Comparison of ENCODE assay signal across 25 cellular contexts in genomic region chr22:49087163-49087562, GRCh38.
DNase-seq lines count a peak whose midpoint lies in the region; ATAC-seq, FAIRE-seq and TF ChIP-seq lines count a peak whose summit lies in the region.
"Had no signal": no experiment of that assay in that cellular context is flagged by ENCODE, and none has a peak within 500 bp of the region (broad histone marks: within the 10 kb centered on the region; RNA-seq: fewer than 3 reads in every experiment).

No MANE protein-coding gene starts in this region.

- intact Hi-C loops in right cardiac atrium (cut with DNase I), result loop anchor here in 1 of 4 donors (10.0 kb wide), 1 partner anchor 58 kb away; no protein-coding TSS in a partner anchor
- intact Hi-C loops in Right ventricle myocardium inferior (cut with DNase I), result no loop called here
- intact Hi-C loops in upper lobe of right lung (cut with DNase I), result no loop called here

- H2BK15ac ChIP-seq in H1 (ENCODE audit: low read length), result 0 out of 2 replicates have a peak overlapping the region, but pooled peaks have one; percentile 25

- H3K9ac ChIP-seq in H1 (replicated peaks in 1 of 4; ENCODE audit: extremely low read depth in 1 of 4, low read depth in 3 of 4, low read length in 3 of 4), result no peak overlapping the region
- H3K9ac ChIP-seq: BLaER1 treated with 17β-estradiol and CSF1 and Interleukin-3, amounts not matched to agents 10 nM and 100 nM had no signal

- H2AK5ac ChIP-seq in H1 (ENCODE audit: low read depth, low read length), result no peak overlapping the region

- 0 out of 2 replicates have a peak overlapping the region, but pooled peaks have one; percentile 39 for H2BK12ac ChIP-seq in H1 (ENCODE audit: low read depth, low read length)

- H3K4me1 Mint-ChIP-seq in T-helper 17 cell, result peaks cover 3% of the 10 kb centered on the region
- H3K4me1 Mint-ChIP-seq: activated naive CD8-positive, alpha-beta T cell treated with anti-CD3 and anti-CD28 coated beads for 36 hours; central memory CD8-positive, alpha-beta T cell had no signal

- H4K8ac ChIP-seq in H1 (ENCODE audit: extremely low read depth, insufficient read depth, low read length), result no peak overlapping the region

- peaks cover 44% of the 10 kb centered on the region for H3K27me3 Mint-ChIP-seq in T-helper 17 cell

- H3K27ac ChIP-seq in right cardiac atrium (ENCODE audit: low read length), result no peak overlapping the region
- H3K27ac ChIP-seq in H1 (ENCODE audit: low read depth, low read length), result no peak overlapping the region
- H3K27ac ChIP-seq in upper lobe of right lung, result no peak overlapping the region
- H3K27ac ChIP-seq: BLaER1 treated with 17β-estradiol and CSF1 and Interleukin-3, amounts not matched to agents 10 nM and 100 nM; SK-N-MC; VCaP had no signal

- CTCF ChIA-PET in H1 (lab: Charles Lee; ENCODE audit: partially characterized antibody), result interaction anchor here (1.1 kb wide), 1 partner anchor 218 kb away, joined by 4 read pairs; no protein-coding TSS in a partner anchor

- H3K79me2 ChIP-seq in H1 (ENCODE audit: control insufficient read depth in 1 of 2, insufficient read depth in 2 of 2, low read length in 2 of 2), result no peaks in the 10 kb centered on the region

- H4K20me1 ChIP-seq in H1 (replicated peaks in 1 of 2; ENCODE audit: control insufficient read depth in 1 of 2, insufficient read depth in 2 of 2, low read length in 2 of 2), result peaks cover 0 to 2% of the 10 kb centered on the region in 2 experiments

- no peaks in the 10 kb centered on the region for H3K36me3 ChIP-seq in H1 (ENCODE audit: control insufficient read depth in 2 of 4, insufficient read depth in 4 of 4, low read length in 3 of 4)
- H3K36me3 ChIP-seq in upper lobe of right lung, result no peaks in the 10 kb centered on the region
- H3K36me3 ChIP-seq: BLaER1 treated with 17β-estradiol and CSF1 and Interleukin-3, amounts not matched to agents 10 nM and 100 nM had no signal

- H4K5ac ChIP-seq in H1 (ENCODE audit: insufficient read length, low read depth, low read length), result no peak overlapping the region

- TF ChIP-seq CTCF in H1 (IDR thresholded peaks at IDR 0.05; ENCODE audit: control extremely low read depth in 1 of 3, insufficient read depth in 1 of 3, low read depth in 1 of 3, low read length in 3 of 3) (no peak), upper lobe of right lung (IDR thresholded peaks at IDR 0.05) (no peak)

- no peak for TF ChIP-seq RAD21 in H1 (IDR thresholded peaks at IDR 0.05 in 1 of 2, conservative IDR thresholded peaks at IDR 0.05 in 1 of 2; ENCODE audit: low read depth in 2 of 2, low read length in 2 of 2)

- H3K4me3 ChIP-seq in right cardiac atrium (ENCODE audit: low read length) (no peak overlapping the region), H1 (ENCODE audit: extremely low read depth in 1 of 4, insufficient read depth in 2 of 4, low read depth in 3 of 4, low read length in 4 of 4) (no peak overlapping the region), upper lobe of right lung (no peak overlapping the region)
- H3K4me3 ChIP-seq: BLaER1 treated with 17β-estradiol and CSF1 and Interleukin-3, amounts not matched to agents 10 nM and 100 nM; SK-N-MC had no signal

- no peak overlapping the region for H2BK5ac ChIP-seq in H1 (ENCODE audit: low read depth, low read length)

- WGBS in right cardiac atrium, result 46% methylated on average over 10 of the region's 10 CpGs
- WGBS in H1 (ENCODE audit: extremely low coverage in 1 of 2, insufficient coverage in 1 of 2, insufficient read length in 1 of 2, insufficient replicate concordance in 2 of 2, low coverage in 1 of 2, low lambda C conversion rate in 2 of 2, missing lambda C conversion rate in 1 of 2), 2 experiments, result 89% methylated on average over 10 of the region's 10 CpGs; no CpG with 5 or more reads in 1 of the 2 experiments

- peak; percentile 21 to 88 for ATAC-seq in right cardiac atrium
- ATAC-seq in Right ventricle myocardium inferior, result no peak
- ATAC-seq in upper lobe of right lung, result no peak
- ATAC-seq in T-helper 17 cell, result no peak
- ATAC-seq: left colon; stimulated activated naive CD8-positive, alpha-beta T cell treated with anti-CD3 and anti-CD28 coated beads, Interleukin-15, Interleukin-2, amounts not matched to agents 100 U/mL and 50 U/mL, for 24 hours had no signal

- TF ChIP-seq EP300 in H1 (IDR thresholded peaks at IDR 0.05; ENCODE audit: borderline replicate concordance in 1 of 2, low read depth in 2 of 2, low read length in 2 of 2), result no peak

- peaks cover 3% of the 10 kb centered on the region for H3K36me3 Mint-ChIP-seq in T-helper 17 cell (ENCODE audit: low read depth)
- H3K36me3 Mint-ChIP-seq: activated naive CD8-positive, alpha-beta T cell treated with anti-CD3 and anti-CD28 coated beads for 36 hours had no signal

- H3K9me3 ChIP-seq in right cardiac atrium (ENCODE audit: control insufficient read depth, low read length) (no peaks in the 10 kb centered on the region), H1 (ENCODE audit: insufficient read depth in 2 of 2, low read depth in 1 of 2, low read length in 1 of 2) (no peaks in the 10 kb centered on the region), upper lobe of right lung (no peaks in the 10 kb centered on the region), T-helper 17 cell (ENCODE audit: control insufficient read depth, low read length, poor library complexity, severe bottlenecking) (no peaks in the 10 kb centered on the region)
- H3K9me3 ChIP-seq: BLaER1 treated with 17β-estradiol and CSF1 and Interleukin-3, amounts not matched to agents 10 nM and 100 nM had no signal

- no peak overlapping the region for H3K27ac Mint-ChIP-seq in T-helper 17 cell
- H3K27ac Mint-ChIP-seq: activated naive CD8-positive, alpha-beta T cell treated with anti-CD3 and anti-CD28 coated beads for 36 hours had no signal

- no peak for FAIRE-seq in H1 (lab: Jason Lieb, UNC)
- FAIRE-seq: astrocyte, endothelial cell of umbilical vein, GM12892 had no signal

- no peaks in the 10 kb centered on the region for H3K27me3 ChIP-seq in right cardiac atrium (ENCODE audit: control insufficient read depth, insufficient read depth)
- no peaks in the 10 kb centered on the region for H3K27me3 ChIP-seq in H1 (replicated peaks in 1 of 4; ENCODE audit: control insufficient read depth in 3 of 4, extremely low read depth in 1 of 4, insufficient read depth in 3 of 4, low read length in 3 of 4)
- H3K27me3 ChIP-seq in upper lobe of right lung, result peaks cover 24% of the 10 kb centered on the region
- H3K27me3 ChIP-seq: BLaER1 treated with 17β-estradiol and CSF1 and Interleukin-3, amounts not matched to agents 10 nM and 100 nM had no signal

- no peak overlapping the region for H2AFZ ChIP-seq in H1 (ENCODE audit: low read length)

- H2BK20ac ChIP-seq in H1 (ENCODE audit: low read length), result 0 out of 2 replicates have a peak overlapping the region, but pooled peaks have one; percentile 34

- DNase-seq in right cardiac atrium (peak in 2 of 3 donors; percentile 33 to 69), Right ventricle myocardium inferior (ENCODE audit: missing footprints) (no peak), NCI-H345 (lab: John Stamatoyannopoulos, UW) (peak; percentile 16), H1 (ENCODE audit: low read depth in 1 of 2, low spot score in 2 of 2) (no peak), upper lobe of right lung (peak; percentile 21), epidermal melanocyte (ENCODE audit: insufficient read length, low spot score) (no peak), T-helper 17 cell (no peak)
- DNase-seq in activated CD4-positive, CD25-positive, alpha-beta regulatory T cell treated with anti-CD3 and anti-CD28 coated beads, Interleukin-2, amount 50 U/mL, for 72 hours, result no peak
- DNase-seq: activated naive CD8-positive, alpha-beta T cell treated with anti-CD3 and anti-CD28 coated beads for 36 hours; head of caudate nucleus; left colon; mesendoderm; NCI-H1048; NCI-H187 treated with DMSO at 0.1 percent for 48 hours; NCI-H524 treated with DMSO at 0.1 percent for 48 hours; stimulated activated CD4-positive, alpha-beta T cell treated with anti-CD3 and anti-CD28 coated beads, Interleukin-4, amount 100 ng/mL, for 24 hours; stimulated activated naive CD8-positive, alpha-beta T cell treated with anti-CD3 and anti-CD28 coated beads, Interleukin-15, Interleukin-2, amounts not matched to agents 100 U/mL and 50 U/mL, for 24 hours; T-helper 2 cell had no signal

- no peaks in the 10 kb centered on the region for H3K79me1 ChIP-seq in H1 (ENCODE audit: low read depth, low read length)

- H2BK120ac ChIP-seq in H1 (replicated peaks; ENCODE audit: low read depth, low read length), result no peak overlapping the region

- H3K4me1 ChIP-seq in right cardiac atrium (ENCODE audit: control insufficient read depth, insufficient read depth, low read length), result no peaks in the 10 kb centered on the region
- no peaks in the 10 kb centered on the region; a peak in 1 of 7 replicates for H3K4me1 ChIP-seq in H1 (replicated peaks in 1 of 4; ENCODE audit: control insufficient read depth in 3 of 4, insufficient read depth in 4 of 4, low read length in 3 of 4)
- H3K4me1 ChIP-seq in upper lobe of right lung, result no peaks in the 10 kb centered on the region

- POLR2A ChIA-PET in H1 (lab: Charles Lee; ENCODE audit: partially characterized antibody), result no interaction called here

- H3K23me2 ChIP-seq in H1 (ENCODE audit: low read depth, low read length), result peaks cover 2% of the 10 kb centered on the region; the same call in 1 of the 2 replicates

- H3K23ac ChIP-seq in H1 (ENCODE audit: insufficient read length), result no peak overlapping the region

- no peak overlapping the region for H3K4me2 ChIP-seq in H1 (ENCODE audit: insufficient read depth in 1 of 2, low read depth in 2 of 2, low read length in 2 of 2)
- H3K4me2 ChIP-seq: BLaER1 treated with 17β-estradiol and CSF1 and Interleukin-3, amounts not matched to agents 10 nM and 100 nM had no signal

- H4K91ac ChIP-seq in H1 (replicated peaks; ENCODE audit: insufficient read length, low read length), result peak overlapping the region; percentile 65

- H3K4me3 Mint-ChIP-seq in T-helper 17 cell, result no peak overlapping the region
- H3K4me3 Mint-ChIP-seq: activated naive CD8-positive, alpha-beta T cell treated with anti-CD3 and anti-CD28 coated beads for 36 hours; central memory CD8-positive, alpha-beta T cell had no signal

- H3K14ac ChIP-seq in H1 (ENCODE audit: insufficient read length), result no peak overlapping the region

- no peak overlapping the region; the same call in 1 of the 2 replicates for H3K18ac ChIP-seq in H1 (ENCODE audit: extremely low read depth, low read length)

- TF ChIP-seq POLR2A in H1 (IDR thresholded peaks at IDR 0.05; ENCODE audit: control extremely low read depth in 1 of 2, low read depth in 2 of 2, low read length in 2 of 2), result no peak

- H3K4ac ChIP-seq in H1 (replicated peaks; ENCODE audit: insufficient read length, low read depth, low read length), result no peak overlapping the region

- no peak overlapping the region for H3K56ac ChIP-seq in H1 (replicated peaks; ENCODE audit: insufficient read length, low read depth, low read length)

TF ChIP-seq in H1, 55 proteins besides CTCF, POLR2A, EP300 and RAD21:
- TF ChIP-seq POU5F1 (IDR thresholded peaks at IDR 0.05; ENCODE audit: low read depth, low read length), result no peak
- no peak for TF ChIP-seq CHD1 (IDR thresholded peaks at IDR 0.05; ENCODE audit: low read depth, low read length)
- TF ChIP-seq SP2 (IDR thresholded peaks at IDR 0.05; ENCODE audit: low read length), result no peak
- no peak for TF ChIP-seq SIX5 (IDR thresholded peaks at IDR 0.05; ENCODE audit: low read depth, low read length)
- no peak for TF ChIP-seq TEAD4 (IDR thresholded peaks at IDR 0.05; ENCODE audit: low read depth, low read length)

Comparison
In these comparisons a context has a peak if more than half of its experiments do, and no peak if none do; other contexts are left out.
1. ATAC-seq: peak in right cardiac atrium (2 of 2); none in Right ventricle myocardium inferior (single experiment), upper lobe of right lung (single experiment) and T-helper 17 cell (single experiment).
2. DNase-seq: peak in right cardiac atrium (2 of 3), NCI-H345 (single experiment) and upper lobe of right lung (single experiment); none in Right ventricle myocardium inferior (single experiment), H1 (0 of 2), epidermal melanocyte (single experiment), activated CD4-positive, CD25-positive, alpha-beta regulatory T cell treated with anti-CD3 and anti-CD28 coated beads, Interleukin-2, amount 50 U/mL, for 72 hours (single experiment) and T-helper 17 cell (0 of 3).